ENCODE assay signal across 8 cellular contexts in the genomic region with DNA sequence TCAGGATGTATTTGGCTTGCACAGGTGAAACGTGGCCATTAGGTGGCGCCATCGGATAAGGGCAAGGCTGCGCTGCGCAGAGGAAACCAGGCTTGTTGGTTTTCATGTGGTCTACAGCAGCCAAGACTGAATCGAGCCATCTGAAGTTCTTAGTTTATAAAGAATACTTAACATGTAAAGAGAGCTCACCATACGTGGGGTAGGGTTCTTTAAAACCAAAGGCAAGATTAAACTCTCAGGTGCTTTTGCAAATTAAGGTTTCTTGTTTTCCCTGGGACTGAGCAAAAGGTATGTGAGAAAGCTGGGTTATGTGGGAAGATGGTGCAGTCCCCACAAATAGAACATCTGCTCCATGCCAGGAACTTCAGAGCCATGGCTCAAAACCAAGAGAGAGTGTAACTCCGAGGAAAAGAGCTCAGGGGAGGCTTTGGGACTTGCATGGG. TPM values are rescaled to one million over a fixed set of nuclear protein-coding genes. Genes with fewer than 3 reads are reported as not detected.
A peak's percentile ranks its signal among the peaks of the same experiment; 100 is the strongest.
DNase-seq lines count a peak whose midpoint lies in the region; ATAC-seq, FAIRE-seq and TF ChIP-seq lines count a peak whose summit lies in the region.

No MANE protein-coding gene starts in this region.

- FAIRE-seq in D721Med (lab: Jason Lieb, UNC): no peak

- DNase-seq in D721Med (ENCODE audit: insufficient read length, low spot score): peak; percentile 54
- DNase-seq in NCI-H460 (ENCODE audit: extremely low read depth, low read depth): peak; percentile 67
- DNase-seq in activated CD4-positive, alpha-beta T cell treated with anti-CD3 and anti-CD28 coated beads for 24 hours (ENCODE audit: low read depth in 2 of 2): peak; percentile 87 to 89
- peak; percentile 88 for DNase-seq in cerebellum (ENCODE audit: low spot score)
- peak; percentile 93 for DNase-seq in left kidney (ENCODE audit: low read depth, low spot score)
- peak; percentile 88 to 91 for DNase-seq in stimulated activated CD4-positive, alpha-beta T cell treated with anti-CD3 and anti-CD28 coated beads, Interleukin-2, amount 100 ng/mL, for 48 hours

- TF ChIP-seq CTCF in D721Med (IDR thresholded peaks at IDR 0.05; ENCODE audit: insufficient read depth, missing control alignments): peak; percentile 99

- ATAC-seq in HG03045 (IDR thresholded peaks at IDR 0.05; ENCODE audit: unreplicated experiment) (peak; percentile 50), HG02571 (IDR thresholded peaks at IDR 0.05; ENCODE audit: unreplicated experiment) (no peak)

RNA-seq across cellular contexts. Expression of a gene that starts 9.3 kb away (rescaled TPM):
- total RNA-seq in NCI-H460 (2014; rRNA removed; shearing (Covaris generic)): not detected in 2 replicates
- polyA plus RNA-seq in NCI-H460 (2014; cell fraction: nucleus; rRNA removed): not detected in 2 replicates
- total RNA-seq in cerebellum: 0.18 TPM

RNA-seq across cellular contexts. Expression of a gene that starts 22.1 kb away (rescaled TPM):
- total RNA-seq in NCI-H460 (2014; rRNA removed; shearing (Covaris generic)): 40.3 and 49.8 TPM in 2 replicates
- polyA plus RNA-seq in NCI-H460 (2014; cell fraction: nucleus; rRNA removed): 40.5 and 40.9 TPM in 2 replicates
- total RNA-seq in cerebellum: 10.7 TPM

RNA-seq across cellular contexts. Expression of a gene that starts 25.3 kb away (rescaled TPM):
- total RNA-seq in NCI-H460 (2014; rRNA removed; shearing (Covaris generic)): 35.2 and 52.5 TPM in 2 replicates
- 71.0 and 153 TPM in 2 replicates for polyA plus RNA-seq in NCI-H460 (2014; cell fraction: nucleus; rRNA removed)
- 82.8 TPM for total RNA-seq in cerebellum
